In the genomic region with DNA sequence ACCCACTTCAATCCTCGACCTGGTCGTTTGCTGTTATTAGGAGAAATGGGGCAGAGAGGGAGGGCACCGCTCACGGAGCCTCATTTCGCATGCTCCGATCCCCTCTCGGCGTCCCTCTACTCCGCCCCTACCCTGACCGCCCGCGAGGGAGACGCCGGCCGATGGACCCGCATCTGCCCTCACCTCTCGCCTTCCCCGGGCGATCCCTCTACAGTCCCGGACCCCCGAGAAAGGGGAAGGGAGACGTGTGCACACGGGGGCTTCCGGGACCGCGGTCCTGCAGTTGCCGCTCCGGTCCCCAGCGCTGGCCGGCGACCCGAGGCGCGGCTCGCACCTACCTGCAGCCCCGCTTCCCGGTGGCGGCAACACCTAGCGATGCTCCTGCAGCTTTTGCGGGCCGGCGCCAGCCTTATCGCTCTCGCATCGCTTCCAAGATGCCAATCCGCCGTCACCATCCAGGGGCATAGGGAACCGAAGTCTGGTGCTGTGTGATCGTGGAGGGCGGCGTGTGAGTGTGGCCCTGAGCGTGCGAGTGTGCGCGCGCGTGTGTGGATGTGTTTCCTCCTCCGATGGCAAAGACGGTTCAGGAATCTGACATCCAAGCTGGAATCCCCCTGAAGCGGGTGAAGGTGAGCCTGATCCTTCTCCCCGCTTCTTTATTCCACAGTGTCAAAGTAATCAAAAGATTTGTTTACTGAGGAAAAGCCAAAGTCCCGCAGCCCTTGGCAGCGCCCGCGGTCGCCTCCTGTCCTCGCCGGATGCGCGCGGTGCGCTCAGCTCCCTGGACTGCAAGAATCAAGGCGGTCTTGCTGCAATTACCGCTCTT, we compare ENCODE assay signal across 8 cellular contexts.
DNase-seq lines count a peak whose midpoint lies in the region; ATAC-seq, FAIRE-seq and TF ChIP-seq lines count a peak whose summit lies in the region.
"Had no signal": no experiment of that assay in that cellular context is flagged by ENCODE, and none has a peak within 500 bp of the region (broad histone marks: within the 10 kb centered on the region; RNA-seq: fewer than 3 reads in every experiment).

No MANE protein-coding gene starts in this region.

- H3K27ac ChIP-seq in Peyer's patch (no peak overlapping the region), GM12878 (ENCODE audit: control insufficient read depth, insufficient read depth) (no peak overlapping the region)

- FAIRE-seq in GM12878 (lab: Jason Lieb, UNC) (no peak), H54 (lab: Jason Lieb, UNC) (no peak), GM19239 (lab: Jason Lieb, UNC) (no peak)
- FAIRE-seq: frontal cortex had no signal

- peak overlapping the region; percentile 72 for H3K4me3 Mint-ChIP-seq in stimulated activated effector memory CD8-positive, alpha-beta T cell treated with anti-CD3 and anti-CD28 coated beads, Interleukin-12 subunit alpha, Interleukin-12 subunit beta, amount 100 ng/mL, for 72 hours

- no TSS peak for BruUV-seq in GM12878 (replicated peaks; lab: Mats Ljungman, UMichigan)

- RAD21 ChIA-PET in GM12878 (lab: Charles Lee; ENCODE audit: unreplicated experiment): no interaction called here

- H3K9me3 ChIP-seq in Peyer's patch: no peaks in the 10 kb centered on the region
- H3K9me3 ChIP-seq in GM12878 (replicated peaks; ENCODE audit: control insufficient read depth, insufficient read depth, low read length): no peaks in the 10 kb centered on the region

- 8% methylated on average over 55 of the region's 74 CpGs for WGBS in GM12878 (ENCODE audit: insufficient coverage, insufficient replicate concordance, low lambda C conversion rate, missing lambda C conversion rate)

- TF ChIP-seq EP300 in GM12878 (IDR thresholded peaks at IDR 0.05; ENCODE audit: borderline replicate concordance in 1 of 2, control insufficient read depth in 1 of 2, low read depth in 2 of 2, low read length in 2 of 2): no peak

- no peak for TF ChIP-seq RAD21 in GM12878 (IDR thresholded peaks at IDR 0.05; ENCODE audit: insufficient read depth, low read depth, low read length)

- no peak overlapping the region for H3K9ac ChIP-seq in GM12878 (ENCODE audit: control insufficient read depth, insufficient read depth, low read length)

- no peaks in the 10 kb centered on the region for H3K36me3 Mint-ChIP-seq in stimulated activated effector memory CD8-positive, alpha-beta T cell treated with anti-CD3 and anti-CD28 coated beads, Interleukin-12 subunit alpha, Interleukin-12 subunit beta, amount 100 ng/mL, for 72 hours

- H3K4me1 ChIP-seq in Peyer's patch (peaks cover 0 to 11% (median 9%) of the 10 kb centered on the region in 4 donors), GM12878 (ENCODE audit: control insufficient read depth, insufficient read depth, low read length) (peaks cover 3% of the 10 kb centered on the region; the same call in 1 of the 2 replicates)

- no peaks in the 10 kb centered on the region for H4K20me1 ChIP-seq in GM12878 (ENCODE audit: control insufficient read depth, insufficient read depth)

- no peaks in the 10 kb centered on the region for H3K79me2 ChIP-seq in GM12878 (ENCODE audit: control insufficient read depth, insufficient read depth, low read length)

- no peak overlapping the region for H2AFZ ChIP-seq in GM12878 (ENCODE audit: control insufficient read depth, low read depth, low read length)

- no peaks in the 10 kb centered on the region for H3K36me3 ChIP-seq in Peyer's patch
- H3K36me3 ChIP-seq in GM12878 (ENCODE audit: control insufficient read depth in 2 of 2, insufficient read depth in 2 of 2, low read length in 1 of 2): no peaks in the 10 kb centered on the region
- no peaks in the 10 kb centered on the region for H3K36me3 ChIP-seq in kidney epithelial cell (ENCODE audit: control insufficient read depth, insufficient read depth, low read length)

- TF ChIP-seq CTCF in Peyer's patch (IDR thresholded peaks at IDR 0.05): no peak
- TF ChIP-seq CTCF in GM12878 (IDR thresholded peaks at IDR 0.05 in 2 of 3, conservative IDR thresholded peaks at IDR 0.05 in 1 of 3; ENCODE audit: control insufficient read depth in 2 of 3, extremely low read depth in 1 of 3, insufficient read depth in 1 of 3, low read depth in 3 of 3, low read length in 3 of 3): no peak
- TF ChIP-seq CTCF in kidney epithelial cell (IDR thresholded peaks at IDR 0.05; ENCODE audit: insufficient read depth, low read length, poor library complexity, severe bottlenecking): no peak

- DNase-seq in Peyer's patch (peak in 1 of 3 donors; percentile 47), GM12878 (ENCODE audit: low read depth, low spot score) (no peak), kidney epithelial cell (ENCODE audit: low read depth) (no peak), H54 (ENCODE audit: insufficient read length, low spot score) (no peak), NCI-H2171 (lab: John Stamatoyannopoulos, UW) (no peak), GM19239 (ENCODE audit: insufficient read length, low spot score) (no peak)
- peak in 1 of 2 donors; percentile 50 for DNase-seq in stimulated activated effector memory CD8-positive, alpha-beta T cell treated with anti-CD3 and anti-CD28 coated beads, Interleukin-12 subunit alpha, Interleukin-12 subunit beta, amount 100 ng/mL, for 72 hours (ENCODE audit: low spot score in 2 of 2)

- POLR2A ChIA-PET in GM12878 (lab: Charles Lee): no interaction called here

- H3K9me3 Mint-ChIP-seq in stimulated activated effector memory CD8-positive, alpha-beta T cell treated with anti-CD3 and anti-CD28 coated beads, Interleukin-12 subunit alpha, Interleukin-12 subunit beta, amount 100 ng/mL, for 72 hours: no peaks in the 10 kb centered on the region

- peak overlapping the region; percentile 2 to 52 (median 36) for H3K4me3 ChIP-seq in Peyer's patch
- H3K4me3 ChIP-seq in GM12878: no peak overlapping the region
- peak overlapping the region; percentile 4 for H3K4me3 ChIP-seq in kidney epithelial cell (ENCODE audit: low read depth, low read length)

- peaks cover 0 to 7% of the 10 kb centered on the region in 2 donors for H3K27me3 ChIP-seq in Peyer's patch
- H3K27me3 ChIP-seq in GM12878 (replicated peaks in 1 of 2; ENCODE audit: control insufficient read depth in 2 of 2, insufficient read depth in 2 of 2, low read length in 1 of 2): peaks cover 15 to 21% of the 10 kb centered on the region in 2 experiments
- peaks cover 28% of the 10 kb centered on the region for H3K27me3 ChIP-seq in kidney epithelial cell (ENCODE audit: control insufficient read depth, insufficient read depth, low read length)

- no peak for TF ChIP-seq POLR2A in Peyer's patch (IDR thresholded peaks at IDR 0.05)
- TF ChIP-seq POLR2A in GM12878 (IDR thresholded peaks at IDR 0.05; ENCODE audit: low read depth, low read length): no peak
- TF ChIP-seq POLR2A in H54 (IDR thresholded peaks at IDR 0.05; ENCODE audit: low read depth, low read length): no peak

- in situ Hi-C loops in GM12878 (cut with MboI): no loop called here

- H3K4me1 Mint-ChIP-seq in stimulated activated effector memory CD8-positive, alpha-beta T cell treated with anti-CD3 and anti-CD28 coated beads, Interleukin-12 subunit alpha, Interleukin-12 subunit beta, amount 100 ng/mL, for 72 hours: peaks cover 22% of the 10 kb centered on the region

- ATAC-seq in GM12878: no peak; the same call in 2 of the 3 replicates
- ATAC-seq in stimulated activated effector memory CD8-positive, alpha-beta T cell treated with anti-CD3 and anti-CD28 coated beads, Interleukin-12 subunit alpha, Interleukin-12 subunit beta, amount 100 ng/mL, for 72 hours: peak; percentile 44

- SMC1A ChIA-PET in GM12878 (lab: Charles Lee; ENCODE audit: uncharacterized antibody, unreplicated experiment): no interaction called here

- no peak overlapping the region for H3K27ac Mint-ChIP-seq in stimulated activated effector memory CD8-positive, alpha-beta T cell treated with anti-CD3 and anti-CD28 coated beads, Interleukin-12 subunit alpha, Interleukin-12 subunit beta, amount 100 ng/mL, for 72 hours

- intact Hi-C loops in GM12878 (cut with micrococcal nuclease; ENCODE audit: unreplicated experiment): no loop called here

- no peak overlapping the region for H3K4me2 ChIP-seq in GM12878 (ENCODE audit: control insufficient read depth, insufficient read depth)

- CTCF ChIA-PET in GM12878 (lab: Yijun Ruan, JAX): no interaction called here

TF ChIP-seq in GM12878, 131 proteins besides CTCF, POLR2A, EP300 and RAD21:
- no peak for TF ChIP-seq CBFB (IDR thresholded peaks at IDR 0.05; ENCODE audit: low read depth)
- no peak for TF ChIP-seq SMAD1 (IDR thresholded peaks at IDR 0.05; ENCODE audit: low read depth, partially characterized antibody)
- TF ChIP-seq SMAD5 (IDR thresholded peaks at IDR 0.05; ENCODE audit: low read depth): no peak
- TF ChIP-seq SUZ12 (IDR thresholded peaks at IDR 0.05; ENCODE audit: unreplicated experiment): peak; percentile 83
- TF ChIP-seq SRF (IDR thresholded peaks at IDR 0.05; ENCODE audit: low read depth in 2 of 2, low read length in 2 of 2): no peak
- TF ChIP-seq, protein P1, sequence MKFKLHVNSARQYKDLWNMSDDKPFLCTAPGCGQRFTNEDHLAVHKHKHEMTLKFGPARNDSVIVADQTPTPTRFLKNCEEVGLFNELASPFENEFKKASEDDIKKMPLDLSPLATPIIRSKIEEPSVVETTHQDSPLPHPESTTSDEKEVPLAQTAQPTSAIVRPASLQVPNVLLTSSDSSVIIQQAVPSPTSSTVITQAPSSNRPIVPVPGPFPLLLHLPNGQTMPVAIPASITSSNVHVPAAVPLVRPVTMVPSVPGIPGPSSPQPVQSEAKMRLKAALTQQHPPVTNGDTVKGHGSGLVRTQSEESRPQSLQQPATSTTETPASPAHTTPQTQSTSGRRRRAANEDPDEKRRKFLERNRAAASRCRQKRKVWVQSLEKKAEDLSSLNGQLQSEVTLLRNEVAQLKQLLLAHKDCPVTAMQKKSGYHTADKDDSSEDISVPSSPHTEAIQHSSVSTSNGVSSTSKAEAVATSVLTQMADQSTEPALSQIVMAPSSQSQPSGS (IDR thresholded peaks at IDR 0.05; ENCODE audit: low read length): no peak
